In genomic region chr20:63765082-63765873, GRCh38 we compare ENCODE assay signal across 1 cellular context.
TF ChIP-seq lines count a peak whose summit lies in the region.

No MANE protein-coding gene starts in this region.

TF ChIP-seq in HepG2, 621 proteins besides CTCF, POLR2A, EP300 and RAD21 (continued from another document and continues in another):
- TF ChIP-seq ZHX2 (IDR thresholded peaks at IDR 0.05; ENCODE audit: low read depth) (peak; percentile 40; the same call in 1 of the 2 replicates), ZHX2 (CRISPR knock-in tag; IDR thresholded peaks at IDR 0.05; ENCODE audit: borderline replicate concordance) (no peak), ZNF556 (CRISPR knock-in tag; IDR thresholded peaks at IDR 0.05; ENCODE audit: borderline replicate concordance) (peak; percentile 66; the same call in 1 of the 2 replicates), ZNF282 (IDR thresholded peaks at IDR 0.05; ENCODE audit: partially characterized antibody) (no peak), ZSCAN20 (CRISPR knock-in tag; IDR thresholded peaks at IDR 0.05; ENCODE audit: borderline replicate concordance) (0 out of 2 replicates have a peak, but pooled peaks have one; percentile 16), PAF1 (CRISPR knock-in tag; IDR thresholded peaks at IDR 0.05) (no peak), ZFP82 (CRISPR knock-in tag; IDR thresholded peaks at IDR 0.05; ENCODE audit: borderline replicate concordance) (no peak), MATR3 (CRISPR knock-in tag; IDR thresholded peaks at IDR 0.05) (no peak), JUNB (CRISPR knock-in tag; IDR thresholded peaks at IDR 0.05; ENCODE audit: borderline replicate concordance) (no peak), NFATC3 (CRISPR knock-in tag; IDR thresholded peaks at IDR 0.05) (no peak), MZF1 (CRISPR knock-in tag; IDR thresholded peaks at IDR 0.05; ENCODE audit: borderline replicate concordance) (no peak), ZNF839 (CRISPR knock-in tag; IDR thresholded peaks at IDR 0.05; ENCODE audit: borderline replicate concordance) (no peak), UBTF (CRISPR knock-in tag; IDR thresholded peaks at IDR 0.05) (peak; percentile 33; the same call in 1 of the 2 replicates), HOXA3 (CRISPR knock-in tag; IDR thresholded peaks at IDR 0.05) (peak; percentile 69; the same call in 1 of the 2 replicates), ELF1 (CRISPR knock-in tag; IDR thresholded peaks at IDR 0.05) (peak; percentile 88), TARDBP (CRISPR knock-in tag; IDR thresholded peaks at IDR 0.05) (no peak), PHF21A (CRISPR knock-in tag; IDR thresholded peaks at IDR 0.05) (peak; percentile 78; the same call in 1 of the 2 replicates), NFRKB (IDR thresholded peaks at IDR 0.05) (no peak), ZNF879 (CRISPR knock-in tag; IDR thresholded peaks at IDR 0.05) (peak; percentile 63; the same call in 1 of the 2 replicates), RARA (CRISPR knock-in tag; IDR thresholded peaks at IDR 0.05) (peak; percentile 58; the same call in 1 of the 2 replicates), ATAD3A (CRISPR knock-in tag; IDR thresholded peaks at IDR 0.05) (no peak), ZNF878 (CRISPR knock-in tag; IDR thresholded peaks at IDR 0.05) (no peak), ZNF263 (CRISPR knock-in tag; IDR thresholded peaks at IDR 0.05) (peak; percentile 49; the same call in 1 of the 2 replicates), LBX2 (CRISPR knock-in tag; IDR thresholded peaks at IDR 0.05; ENCODE audit: borderline replicate concordance) (no peak), ZNF850 (CRISPR knock-in tag; conservative IDR thresholded peaks at IDR 0.05) (no peak), ZFP36L1 (CRISPR knock-in tag; IDR thresholded peaks at IDR 0.05) (no peak), NBN (conservative IDR thresholded peaks at IDR 0.05) (no peak), RXRA (CRISPR knock-in tag; IDR thresholded peaks at IDR 0.05) (peak; percentile 75), CBFB (CRISPR knock-in tag; IDR thresholded peaks at IDR 0.05) (no peak), ZBTB42 (CRISPR knock-in tag; IDR thresholded peaks at IDR 0.05) (peak; percentile 65; the same call in 1 of the 2 replicates)
- TF ChIP-seq, protein P1, sequence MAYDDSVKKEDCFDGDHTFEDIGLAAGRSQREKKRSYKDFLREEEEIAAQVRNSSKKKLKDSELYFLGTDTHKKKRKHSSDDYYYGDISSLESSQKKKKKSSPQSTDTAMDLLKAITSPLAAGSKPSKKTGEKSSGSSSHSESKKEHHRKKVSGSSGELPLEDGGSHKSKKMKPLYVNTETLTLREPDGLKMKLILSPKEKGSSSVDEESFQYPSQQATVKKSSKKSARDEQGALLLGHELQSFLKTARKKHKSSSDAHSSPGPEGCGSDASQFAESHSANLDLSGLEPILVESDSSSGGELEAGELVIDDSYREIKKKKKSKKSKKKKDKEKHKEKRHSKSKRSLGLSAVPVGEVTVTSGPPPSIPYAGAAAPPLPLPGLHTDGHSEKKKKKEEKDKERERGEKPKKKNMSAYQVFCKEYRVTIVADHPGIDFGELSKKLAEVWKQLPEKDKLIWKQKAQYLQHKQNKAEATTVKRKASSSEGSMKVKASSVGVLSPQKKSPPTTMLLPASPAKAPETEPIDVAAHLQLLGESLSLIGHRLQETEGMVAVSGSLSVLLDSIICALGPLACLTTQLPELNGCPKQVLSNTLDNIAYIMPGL (CRISPR knock-in tag; IDR thresholded peaks at IDR 0.05; ENCODE audit: borderline replicate concordance in 1 of 2, low read depth in 1 of 2) = peak in 1 of 2 experiments; percentile 40; a peak in 1 of 4 replicates
- TF ChIP-seq, protein P2, sequence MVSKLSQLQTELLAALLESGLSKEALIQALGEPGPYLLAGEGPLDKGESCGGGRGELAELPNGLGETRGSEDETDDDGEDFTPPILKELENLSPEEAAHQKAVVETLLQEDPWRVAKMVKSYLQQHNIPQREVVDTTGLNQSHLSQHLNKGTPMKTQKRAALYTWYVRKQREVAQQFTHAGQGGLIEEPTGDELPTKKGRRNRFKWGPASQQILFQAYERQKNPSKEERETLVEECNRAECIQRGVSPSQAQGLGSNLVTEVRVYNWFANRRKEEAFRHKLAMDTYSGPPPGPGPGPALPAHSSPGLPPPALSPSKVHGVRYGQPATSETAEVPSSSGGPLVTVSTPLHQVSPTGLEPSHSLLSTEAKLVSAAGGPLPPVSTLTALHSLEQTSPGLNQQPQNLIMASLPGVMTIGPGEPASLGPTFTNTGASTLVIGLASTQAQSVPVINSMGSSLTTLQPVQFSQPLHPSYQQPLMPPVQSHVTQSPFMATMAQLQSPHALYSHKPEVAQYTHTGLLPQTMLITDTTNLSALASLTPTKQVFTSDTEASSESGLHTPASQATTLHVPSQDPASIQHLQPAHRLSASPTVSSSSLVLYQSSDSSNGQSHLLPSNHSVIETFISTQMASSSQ (IDR thresholded peaks at IDR 0.05; ENCODE audit: low read depth) = no peak
- TF ChIP-seq, protein P2 (CRISPR knock-in tag; IDR thresholded peaks at IDR 0.05; ENCODE audit: borderline replicate concordance) = no peak
- TF ChIP-seq, protein P3, sequence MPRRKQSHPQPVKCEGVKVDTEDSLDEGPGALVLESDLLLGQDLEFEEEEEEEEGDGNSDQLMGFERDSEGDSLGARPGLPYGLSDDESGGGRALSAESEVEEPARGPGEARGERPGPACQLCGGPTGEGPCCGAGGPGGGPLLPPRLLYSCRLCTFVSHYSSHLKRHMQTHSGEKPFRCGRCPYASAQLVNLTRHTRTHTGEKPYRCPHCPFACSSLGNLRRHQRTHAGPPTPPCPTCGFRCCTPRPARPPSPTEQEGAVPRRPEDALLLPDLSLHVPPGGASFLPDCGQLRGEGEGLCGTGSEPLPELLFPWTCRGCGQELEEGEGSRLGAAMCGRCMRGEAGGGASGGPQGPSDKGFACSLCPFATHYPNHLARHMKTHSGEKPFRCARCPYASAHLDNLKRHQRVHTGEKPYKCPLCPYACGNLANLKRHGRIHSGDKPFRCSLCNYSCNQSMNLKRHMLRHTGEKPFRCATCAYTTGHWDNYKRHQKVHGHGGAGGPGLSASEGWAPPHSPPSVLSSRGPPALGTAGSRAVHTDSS (CRISPR knock-in tag; conservative IDR thresholded peaks at IDR 0.05) = no peak
- TF ChIP-seq, protein P4, sequence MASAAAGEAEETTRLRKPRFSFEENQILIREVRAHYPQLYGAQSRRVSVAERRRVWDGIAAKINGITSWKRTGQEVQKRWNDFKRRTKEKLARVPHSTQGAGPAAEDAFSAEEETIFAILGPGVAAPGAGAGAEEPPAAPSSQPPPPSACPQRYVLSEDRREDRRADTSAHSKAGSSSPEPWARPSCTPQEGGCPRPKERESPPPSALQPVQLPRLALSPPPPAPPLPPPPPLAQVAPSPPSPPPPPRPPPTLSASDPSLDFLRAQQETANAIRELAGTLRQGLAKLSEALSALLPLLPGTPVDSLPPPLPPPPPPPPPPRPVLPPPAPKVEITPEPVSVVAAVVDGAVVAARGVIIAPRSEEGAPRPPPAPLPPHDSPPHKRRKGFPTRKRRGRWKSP (CRISPR knock-in tag; IDR thresholded peaks at IDR 0.05) = no peak; the same call in 1 of the 2 replicates
- TF ChIP-seq, protein P5, sequence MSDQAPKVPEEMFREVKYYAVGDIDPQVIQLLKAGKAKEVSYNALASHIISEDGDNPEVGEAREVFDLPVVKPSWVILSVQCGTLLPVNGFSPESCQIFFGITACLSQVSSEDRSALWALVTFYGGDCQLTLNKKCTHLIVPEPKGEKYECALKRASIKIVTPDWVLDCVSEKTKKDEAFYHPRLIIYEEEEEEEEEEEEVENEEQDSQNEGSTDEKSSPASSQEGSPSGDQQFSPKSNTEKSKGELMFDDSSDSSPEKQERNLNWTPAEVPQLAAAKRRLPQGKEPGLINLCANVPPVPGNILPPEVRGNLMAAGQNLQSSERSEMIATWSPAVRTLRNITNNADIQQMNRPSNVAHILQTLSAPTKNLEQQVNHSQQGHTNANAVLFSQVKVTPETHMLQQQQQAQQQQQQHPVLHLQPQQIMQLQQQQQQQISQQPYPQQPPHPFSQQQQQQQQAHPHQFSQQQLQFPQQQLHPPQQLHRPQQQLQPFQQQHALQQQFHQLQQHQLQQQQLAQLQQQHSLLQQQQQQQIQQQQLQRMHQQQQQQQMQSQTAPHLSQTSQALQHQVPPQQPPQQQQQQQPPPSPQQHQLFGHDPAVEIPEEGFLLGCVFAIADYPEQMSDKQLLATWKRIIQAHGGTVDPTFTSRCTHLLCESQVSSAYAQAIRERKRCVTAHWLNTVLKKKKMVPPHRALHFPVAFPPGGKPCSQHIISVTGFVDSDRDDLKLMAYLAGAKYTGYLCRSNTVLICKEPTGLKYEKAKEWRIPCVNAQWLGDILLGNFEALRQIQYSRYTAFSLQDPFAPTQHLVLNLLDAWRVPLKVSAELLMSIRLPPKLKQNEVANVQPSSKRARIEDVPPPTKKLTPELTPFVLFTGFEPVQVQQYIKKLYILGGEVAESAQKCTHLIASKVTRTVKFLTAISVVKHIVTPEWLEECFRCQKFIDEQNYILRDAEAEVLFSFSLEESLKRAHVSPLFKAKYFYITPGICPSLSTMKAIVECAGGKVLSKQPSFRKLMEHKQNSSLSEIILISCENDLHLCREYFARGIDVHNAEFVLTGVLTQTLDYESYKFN (CRISPR knock-in tag; conservative IDR thresholded peaks at IDR 0.05) = peak; percentile 90
- TF ChIP-seq, protein P6, sequence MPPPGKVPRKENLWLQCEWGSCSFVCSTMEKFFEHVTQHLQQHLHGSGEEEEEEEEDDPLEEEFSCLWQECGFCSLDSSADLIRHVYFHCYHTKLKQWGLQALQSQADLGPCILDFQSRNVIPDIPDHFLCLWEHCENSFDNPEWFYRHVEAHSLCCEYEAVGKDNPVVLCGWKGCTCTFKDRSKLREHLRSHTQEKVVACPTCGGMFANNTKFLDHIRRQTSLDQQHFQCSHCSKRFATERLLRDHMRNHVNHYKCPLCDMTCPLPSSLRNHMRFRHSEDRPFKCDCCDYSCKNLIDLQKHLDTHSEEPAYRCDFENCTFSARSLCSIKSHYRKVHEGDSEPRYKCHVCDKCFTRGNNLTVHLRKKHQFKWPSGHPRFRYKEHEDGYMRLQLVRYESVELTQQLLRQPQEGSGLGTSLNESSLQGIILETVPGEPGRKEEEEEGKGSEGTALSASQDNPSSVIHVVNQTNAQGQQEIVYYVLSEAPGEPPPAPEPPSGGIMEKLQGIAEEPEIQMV (CRISPR knock-in tag; IDR thresholded peaks at IDR 0.05; ENCODE audit: low read depth) = peak; percentile 51; the same call in 1 of the 2 replicates
